8 cellular contexts compared by ENCODE assay signal in genomic region chr5:42583322-42583721, GRCh38.
DNase-seq lines count a peak whose midpoint lies in the region; ATAC-seq and TF ChIP-seq lines count a peak whose summit lies in the region.

No MANE protein-coding gene starts in this region.

- no peaks in the 10 kb centered on the region for H3K9me2 ChIP-seq in MM.1S (replicated peaks; ENCODE audit: insufficient read depth, low read length)

- no peaks in the 10 kb centered on the region for H3K9me3 ChIP-seq in MM.1S (replicated peaks; ENCODE audit: insufficient read depth, low read length)
- H3K9me3 ChIP-seq in mucosa of descending colon = no peaks in the 10 kb centered on the region

- no peaks in the 10 kb centered on the region for H3K79me2 ChIP-seq in MM.1S (ENCODE audit: low read length)

- H3K4me3 ChIP-seq in MM.1S (ENCODE audit: low read length) (no peak overlapping the region), epithelial cell of proximal tubule (ENCODE audit: low read depth, low read length) (no peak overlapping the region), mucosa of descending colon (no peak overlapping the region)

- H3K27ac Mint-ChIP-seq in stimulated activated memory B cell treated with anti-CD40 and anti-IgM and Interleukin-4, amounts not matched to agents 10 μg/mL and 1 μg/mL and 100 μg/mL, for 72 hours = no peak overlapping the region

- H3K4me3 Mint-ChIP-seq in stimulated activated memory B cell treated with anti-CD40 and anti-IgM and Interleukin-4, amounts not matched to agents 10 μg/mL and 1 μg/mL and 100 μg/mL, for 72 hours = no peak overlapping the region

- no peak overlapping the region for H2AFZ ChIP-seq in MM.1S (ENCODE audit: low read length)

- intact Hi-C loops in mucosa of descending colon (cut with DNase I, micrococcal nuclease) = no loop called here

- peak; percentile 82 for TF ChIP-seq CTCF in MM.1S (IDR thresholded peaks at IDR 0.05; ENCODE audit: low read length)
- TF ChIP-seq CTCF in epithelial cell of proximal tubule (conservative IDR thresholded peaks at IDR 0.05; ENCODE audit: low read depth, low read length) = peak; percentile 84
- TF ChIP-seq CTCF in mucosa of descending colon (IDR thresholded peaks at IDR 0.05) = peak; percentile 73

- peaks cover 6% of the 10 kb centered on the region for H3K4me1 Mint-ChIP-seq in stimulated activated memory B cell treated with anti-CD40 and anti-IgM and Interleukin-4, amounts not matched to agents 10 μg/mL and 1 μg/mL and 100 μg/mL, for 72 hours

- H3K9ac ChIP-seq in MM.1S (ENCODE audit: low read length) = no peak overlapping the region

- no peak overlapping the region for H3K27ac ChIP-seq in MM.1S (ENCODE audit: low read length)

- no peaks in the 10 kb centered on the region for H3K4me1 ChIP-seq in MM.1S (ENCODE audit: low read length)
- no peaks in the 10 kb centered on the region for H3K4me1 ChIP-seq in mucosa of descending colon (ENCODE audit: low read depth)

- DNase-seq in NCI-H345 (lab: John Stamatoyannopoulos, UW) (peak; percentile 3), NCI-H345 treated with DMSO at 0.1 percent for 48 hours (lab: John Stamatoyannopoulos, UW; ENCODE audit: unreplicated experiment) (no peak), MM.1S (peak; percentile 47), SW480 (ENCODE audit: low spot score) (peak; percentile 41), epithelial cell of proximal tubule (ENCODE audit: low read depth) (peak; percentile 23), mucosa of descending colon (peak in 1 of 3 donors; percentile 82)

- H3F3A ChIP-seq in MM.1S (ENCODE audit: insufficient read depth, low read length) = no peaks in the 10 kb centered on the region

- no peaks in the 10 kb centered on the region for H3K36me3 Mint-ChIP-seq in stimulated activated memory B cell treated with anti-CD40 and anti-IgM and Interleukin-4, amounts not matched to agents 10 μg/mL and 1 μg/mL and 100 μg/mL, for 72 hours

- peak; percentile 73 for ATAC-seq in GM21515 (IDR thresholded peaks at IDR 0.05; ENCODE audit: unreplicated experiment)
- peak; percentile 86 for ATAC-seq in mucosa of descending colon
- ATAC-seq in stimulated activated memory B cell treated with anti-CD40 and anti-IgM and Interleukin-4, amounts not matched to agents 10 μg/mL and 1 μg/mL and 100 μg/mL, for 72 hours = no peak

- H3K4me2 ChIP-seq in MM.1S (ENCODE audit: low read depth, low read length) = no peak overlapping the region

- H3K36me3 ChIP-seq in MM.1S (replicated peaks; ENCODE audit: insufficient read depth, low read length) = no peaks in the 10 kb centered on the region
- no peaks in the 10 kb centered on the region for H3K36me3 ChIP-seq in mucosa of descending colon (ENCODE audit: low read depth)

- no peaks in the 10 kb centered on the region for H3K27me3 ChIP-seq in MM.1S (replicated peaks; ENCODE audit: insufficient read depth, low read length)

- H3K9me3 Mint-ChIP-seq in stimulated activated memory B cell treated with anti-CD40 and anti-IgM and Interleukin-4, amounts not matched to agents 10 μg/mL and 1 μg/mL and 100 μg/mL, for 72 hours = no peaks in the 10 kb centered on the region

- H4K20me1 ChIP-seq in MM.1S (ENCODE audit: insufficient read depth, low read length) = no peaks in the 10 kb centered on the region

- peaks cover 20% of the 10 kb centered on the region for H3K27me3 Mint-ChIP-seq in stimulated activated memory B cell treated with anti-CD40 and anti-IgM and Interleukin-4, amounts not matched to agents 10 μg/mL and 1 μg/mL and 100 μg/mL, for 72 hours
